ENCODE assay signal across 15 cellular contexts in genomic region chr13:63337041-63337440, GRCh38.
DNase-seq lines count a peak whose midpoint lies in the region; ATAC-seq and TF ChIP-seq lines count a peak whose summit lies in the region.
"Had no signal": no experiment of that assay in that cellular context is flagged by ENCODE, and none has a peak within 500 bp of the region (broad histone marks: within the 10 kb centered on the region; RNA-seq: fewer than 3 reads in every experiment).

No MANE protein-coding gene starts in this region.

- H3K27me3 Mint-ChIP-seq in neural crest cell (ENCODE audit: low read depth), result no peaks in the 10 kb centered on the region
- H3K27me3 Mint-ChIP-seq: CD4-positive, alpha-beta memory T cell had no signal

- peaks cover 5% of the 10 kb centered on the region for H3K9me3 Mint-ChIP-seq in neural crest cell

- no peak overlapping the region for H3K4me3 Mint-ChIP-seq in neural crest cell
- H3K4me3 Mint-ChIP-seq: CD4-positive, alpha-beta memory T cell; HFFc6 had no signal

- no peak for ATAC-seq in HG02981 (IDR thresholded peaks at IDR 0.05; ENCODE audit: unreplicated experiment)
- ATAC-seq in SK-N-SH treated with all-trans-retinoic acid at 6 μM for 48 hours, result no peak
- ATAC-seq in gastroesophageal sphincter, result no peak

- no peaks in the 10 kb centered on the region for H3K36me3 Mint-ChIP-seq in neural crest cell (ENCODE audit: low read depth)
- H3K36me3 Mint-ChIP-seq: CD4-positive, alpha-beta memory T cell had no signal

- H3K9me2 ChIP-seq in Karpas-422 (replicated peaks; ENCODE audit: insufficient read depth, low read length), result no peaks in the 10 kb centered on the region

- H3K4me3 ChIP-seq in Karpas-422 (ENCODE audit: low read length), result no peak overlapping the region
- H3K4me3 ChIP-seq in testis, result no peak overlapping the region
- H3K4me3 ChIP-seq in gastroesophageal sphincter, result no peak overlapping the region
- H3K4me3 ChIP-seq: HAP-1 had no signal

- H3K9ac ChIP-seq in Karpas-422 (ENCODE audit: low read length), result no peak overlapping the region

- intact Hi-C loops in testis (cut with DNase I; ENCODE audit: low total_unique reads), result no loop called here

- H3K9me3 ChIP-seq in Karpas-422 (ENCODE audit: low read length) (no peaks in the 10 kb centered on the region), testis (no peaks in the 10 kb centered on the region), gastroesophageal sphincter (no peaks in the 10 kb centered on the region)
- H3K9me3 ChIP-seq: HAP-1 had no signal

- 0 out of 2 replicates have a peak overlapping the region, but pooled peaks have one; percentile 24 for H2AFZ ChIP-seq in Karpas-422 (ENCODE audit: low read length)

- DNase-seq in Karpas-422 (no peak), neural crest cell (ENCODE audit: low read depth, low spot score) (no peak), testis (peak; percentile 91)
- DNase-seq: C1 segment of cervical spinal cord; Calu3; CD4-positive, alpha-beta memory T cell; COR-L47; DMS53; DMS79 treated with DMSO at 0.1 percent for 48 hours; GOT3; HFFc6 had no signal

- H3K27ac Mint-ChIP-seq in neural crest cell (ENCODE audit: unreplicated experiment), result peak overlapping the region; percentile 12
- H3K27ac Mint-ChIP-seq: CD4-positive, alpha-beta memory T cell; HFFc6 had no signal

- TF ChIP-seq EP300 in gastroesophageal sphincter (IDR thresholded peaks at IDR 0.05), result no peak

- no peak overlapping the region for H3K27ac ChIP-seq in Karpas-422 (ENCODE audit: low read length)
- H3K27ac ChIP-seq in testis, result no peak overlapping the region
- H3K27ac ChIP-seq in gastroesophageal sphincter, result no peak overlapping the region

- TF ChIP-seq POLR2A in testis (IDR thresholded peaks at IDR 0.05) (no peak), gastroesophageal sphincter (IDR thresholded peaks at IDR 0.05) (no peak)

- no peaks in the 10 kb centered on the region for H3K36me3 ChIP-seq in Karpas-422 (ENCODE audit: insufficient read depth, low read length)
- no peaks in the 10 kb centered on the region for H3K36me3 ChIP-seq in testis (ENCODE audit: low read depth, missing control alignments)
- no peaks in the 10 kb centered on the region for H3K36me3 ChIP-seq in gastroesophageal sphincter
- H3K36me3 ChIP-seq: HAP-1 had no signal

- H3K27me3 ChIP-seq in Karpas-422 (ENCODE audit: low read length) (no peaks in the 10 kb centered on the region), testis (no peaks in the 10 kb centered on the region), gastroesophageal sphincter (no peaks in the 10 kb centered on the region)

- no peaks in the 10 kb centered on the region for H3K4me1 Mint-ChIP-seq in neural crest cell
- H3K4me1 Mint-ChIP-seq: CD4-positive, alpha-beta memory T cell had no signal

- no peak overlapping the region for H3K4me2 ChIP-seq in Karpas-422 (ENCODE audit: low read depth, low read length, poor library complexity, severe bottlenecking)

- no peak for TF ChIP-seq CTCF in neural crest cell (conservative IDR thresholded peaks at IDR 0.05)
- no peak for TF ChIP-seq CTCF in testis (IDR thresholded peaks at IDR 0.05)
- TF ChIP-seq CTCF in gastroesophageal sphincter (IDR thresholded peaks at IDR 0.05), result no peak

- 49 to 77% methylated on average over 4 of the region's 4 CpGs for WGBS in testis, 2 donors
- 66 to 78% methylated on average over 1 to 3 of the region's 4 CpGs for WGBS in gastroesophageal sphincter (ENCODE audit: low coverage in 1 of 2), 2 donors

- H3K79me2 ChIP-seq in Karpas-422 (ENCODE audit: low read length), result no peaks in the 10 kb centered on the region

- no peaks in the 10 kb centered on the region for H4K20me1 ChIP-seq in Karpas-422 (ENCODE audit: insufficient read depth, low read depth, low read length)

- no peaks in the 10 kb centered on the region for H3K4me1 ChIP-seq in Karpas-422 (ENCODE audit: low read length)
- H3K4me1 ChIP-seq in testis, result peaks cover 4% of the 10 kb centered on the region
- no peaks in the 10 kb centered on the region for H3K4me1 ChIP-seq in gastroesophageal sphincter
- H3K4me1 ChIP-seq: HAP-1 had no signal

TF ChIP-seq in SK-N-SH treated with all-trans-retinoic acid at 6 μM for 48 hours, 23 proteins besides CTCF, POLR2A, EP300 and RAD21:
- TF ChIP-seq ESRRG (CRISPR knock-in tag; IDR thresholded peaks at IDR 0.05), result no peak
- no peak for TF ChIP-seq TOX (CRISPR knock-in tag; IDR thresholded peaks at IDR 0.05; ENCODE audit: borderline replicate concordance)
- no peak for TF ChIP-seq OSR1 (CRISPR knock-in tag; IDR thresholded peaks at IDR 0.05)
- no peak for TF ChIP-seq BACH2 (CRISPR knock-in tag; IDR thresholded peaks at IDR 0.05; ENCODE audit: borderline replicate concordance)
- TF ChIP-seq ISL1 (CRISPR knock-in tag; IDR thresholded peaks at IDR 0.05), result no peak
- TF ChIP-seq POU6F1 (CRISPR knock-in tag; IDR thresholded peaks at IDR 0.05; ENCODE audit: borderline replicate concordance, low read depth), result no peak
- no peak for TF ChIP-seq ZC3H10 (CRISPR knock-in tag; IDR thresholded peaks at IDR 0.05)
- TF ChIP-seq PPARA (CRISPR knock-in tag; IDR thresholded peaks at IDR 0.05; ENCODE audit: borderline replicate concordance), result no peak
- no peak for TF ChIP-seq ZFP30 (CRISPR knock-in tag; IDR thresholded peaks at IDR 0.05)
- TF ChIP-seq ARNTL (CRISPR knock-in tag; IDR thresholded peaks at IDR 0.05; ENCODE audit: borderline replicate concordance, low read depth), result no peak
- no peak for TF ChIP-seq ZNF565 (CRISPR knock-in tag; conservative IDR thresholded peaks at IDR 0.05; ENCODE audit: low read depth)
